5 cellular contexts compared by ENCODE assay signal in genomic region chr19:1206733-1207301, GRCh38. TPM values are rescaled to one million over a fixed set of nuclear protein-coding genes. Genes with fewer than 3 reads are reported as not detected.
A peak's percentile ranks its signal among the peaks of the same experiment; 100 is the strongest.
DNase-seq lines count a peak whose midpoint lies in the region; ATAC-seq and TF ChIP-seq lines count a peak whose summit lies in the region.

No MANE protein-coding gene starts in this region.

- H3K27me3 ChIP-seq in mammary epithelial cell (ENCODE audit: insufficient read depth, low read length) (no peaks in the 10 kb centered on the region), neural cell (ENCODE audit: insufficient read depth, low read depth, low read length) (no peaks in the 10 kb centered on the region)

- H3K4me2 ChIP-seq in mammary epithelial cell (ENCODE audit: insufficient read depth, low read depth, low read length) (peak overlapping the region; percentile 99), neural cell (ENCODE audit: low read length) (peak overlapping the region; percentile 68)

- BruUV-seq in mammary epithelial cell (replicated peaks; lab: Mats Ljungman, UMichigan) = TSS peak; percentile 28

- ATAC-seq in GM18517 (IDR thresholded peaks at IDR 0.05; ENCODE audit: unreplicated experiment) = no peak

- H3K79me2 ChIP-seq in mammary epithelial cell (ENCODE audit: insufficient read depth, low read length) (peaks cover 62% of the 10 kb centered on the region), neural cell (replicated peaks; ENCODE audit: insufficient read depth, low read length) (peaks cover 44% of the 10 kb centered on the region)

- no peaks in the 10 kb centered on the region for H4K20me1 ChIP-seq in mammary epithelial cell (ENCODE audit: insufficient read depth, low read length)
- H4K20me1 ChIP-seq in neural cell (ENCODE audit: insufficient read depth) = peaks cover 11% of the 10 kb centered on the region

- H3K9ac ChIP-seq in mammary epithelial cell (ENCODE audit: insufficient read depth, low read length) (peak overlapping the region; percentile 59), neural cell (ENCODE audit: low read length) (peak overlapping the region; percentile 74)

- TF ChIP-seq RAD21 in neural cell (conservative IDR thresholded peaks at IDR 0.05) = no peak

- H3K4me1 ChIP-seq in mammary epithelial cell (ENCODE audit: insufficient read depth, low read length) = peaks cover 37% of the 10 kb centered on the region

- TF ChIP-seq CTCF in mammary epithelial cell (conservative IDR thresholded peaks at IDR 0.05 in 1 of 2, IDR thresholded peaks at IDR 0.05 in 1 of 2; ENCODE audit: extremely low read depth in 1 of 2, insufficient read depth in 1 of 2, low read depth in 1 of 2, low read length in 2 of 2) = no peak
- no peak for TF ChIP-seq CTCF in neural cell (IDR thresholded peaks at IDR 0.05; ENCODE audit: poor library complexity, severe bottlenecking)

- no peaks in the 10 kb centered on the region for H3K36me3 ChIP-seq in mammary epithelial cell (ENCODE audit: insufficient read depth, low read length)
- no peaks in the 10 kb centered on the region for H3K36me3 ChIP-seq in neural cell (ENCODE audit: insufficient read depth, low read length)

- H2AFZ ChIP-seq in mammary epithelial cell (ENCODE audit: low read depth, low read length) = no peak overlapping the region
- H2AFZ ChIP-seq in neural cell (ENCODE audit: low read depth, low read length) = no peak overlapping the region

- dilution Hi-C loops in mammary epithelial cell (cut with HindIII; ENCODE audit: low sequenced_read_pairs) = no loop called here

- H3K9me3 ChIP-seq in mammary epithelial cell (replicated peaks; ENCODE audit: insufficient read depth, low read length) = no peaks in the 10 kb centered on the region
- no peaks in the 10 kb centered on the region for H3K9me3 ChIP-seq in neural cell (ENCODE audit: low read length)

- DNase-seq in NOMO-1 treated with dmso at 0.1 percent for 144 hours (lab: John Stamatoyannopoulos, UW; ENCODE audit: unreplicated experiment) (peak; percentile 38), mammary epithelial cell (no peak), OCI-M1 (lab: John Stamatoyannopoulos, UW) (no peak)

- in situ Hi-C loops in mammary epithelial cell (cut with MboI; ENCODE audit: low sequenced_read_pairs in 2 of 2) = no loop called here

- H3K4me3 ChIP-seq in mammary epithelial cell (replicated peaks in 1 of 3; ENCODE audit: insufficient read depth in 1 of 3, low read depth in 2 of 3, low read length in 3 of 3) (peak overlapping the region; percentile 85 to 91 (median 89)), neural cell (ENCODE audit: low read length) (peak overlapping the region; percentile 94)

- no peak for TF ChIP-seq EP300 in neural cell (conservative IDR thresholded peaks at IDR 0.05; ENCODE audit: poor library complexity, severe bottlenecking)

- 12% methylated on average over 11 of the region's 32 CpGs for WGBS in mammary epithelial cell (ENCODE audit: low coverage, missing lambda C conversion rate)

- H3F3A ChIP-seq in neural cell (ENCODE audit: insufficient read depth, low read length, poor library complexity, severe bottlenecking) = no peaks in the 10 kb centered on the region

- CTCF ChIA-PET in mammary epithelial cell (lab: Charles Lee; ENCODE audit: low non-redundant PET) = no interaction called here

- peak overlapping the region; percentile 56 for H3K27ac ChIP-seq in mammary epithelial cell (ENCODE audit: insufficient read depth, low read depth, low read length)
- no peak overlapping the region for H3K27ac ChIP-seq in neural cell (ENCODE audit: low read length)

- intact Hi-C loops in mammary epithelial cell (cut with micrococcal nuclease) = no loop called here

- H3K9me2 ChIP-seq in neural cell (ENCODE audit: insufficient read depth, low read length) = no peaks in the 10 kb centered on the region

TF ChIP-seq in neural cell, 6 proteins besides CTCF, POLR2A, EP300 and RAD21:
- no peak for TF ChIP-seq SMC3 (conservative IDR thresholded peaks at IDR 0.05; ENCODE audit: poor library complexity)
- TF ChIP-seq TAF1 (IDR thresholded peaks at IDR 0.05; ENCODE audit: low read depth) = no peak
- no peak for TF ChIP-seq REST (IDR thresholded peaks at IDR 0.05; ENCODE audit: borderline replicate concordance)

RNA-seq across cellular contexts. Expression of gene STK11, which starts 1.2 kb away (rescaled TPM):
- 10 to 100 TPM; 57.7 to 67.5 TPM for total RNA-seq in mammary epithelial cell
- polyA plus RNA-seq in mammary epithelial cell = 32.7 TPM
- polyA minus RNA-seq in mammary epithelial cell = 48.3 TPM
- polyA plus RNA-seq in neural cell = 51.6 and 62.5 TPM in 2 replicates
- polyA minus RNA-seq in neural cell = 50.6 and 54.8 TPM in 2 replicates

RNA-seq across cellular contexts. Expression of gene CBARP, which starts 31.0 kb away (rescaled TPM):
- 1 to 10 TPM; 5.8 to 7.3 TPM for total RNA-seq in mammary epithelial cell
- polyA plus RNA-seq in mammary epithelial cell (0.88 TPM), neural cell (18.2 and 24.5 TPM in 2 replicates)
- polyA minus RNA-seq in mammary epithelial cell (1.1 TPM), neural cell (16.6 and 21.7 TPM in 2 replicates)

RNA-seq across cellular contexts. Expression of gene SBNO2, which starts 32.7 kb away (rescaled TPM):
- 100 to 1,000 TPM in 1 of 2 donors, 10 to 100 TPM in 1; 37.0 to 108 TPM for total RNA-seq in mammary epithelial cell
- 22.5 TPM for polyA plus RNA-seq in mammary epithelial cell
- 34.4 TPM for polyA minus RNA-seq in mammary epithelial cell
- 4.8 and 5.2 TPM in 2 replicates for polyA plus RNA-seq in neural cell
- 6.1 and 6.9 TPM in 2 replicates for polyA minus RNA-seq in neural cell

RNA-seq across cellular contexts. Expression of gene ATP5F1D, which starts 34.7 kb away (rescaled TPM):
- 100 to 1,000 TPM in 1 of 2 donors, 10 to 100 TPM in 1; 12.3 to 198 TPM for total RNA-seq in mammary epithelial cell
- polyA plus RNA-seq in mammary epithelial cell (137 TPM), neural cell (22.8 and 47.8 TPM in 2 replicates)
- polyA minus RNA-seq in mammary epithelial cell (24.2 TPM), neural cell (9.0 and 13.3 TPM in 2 replicates)

RNA-seq across cellular contexts. Expression of gene MIDN, which starts 41.6 kb away (rescaled TPM):
- total RNA-seq in mammary epithelial cell = 10 to 100 TPM; 17.5 to 73.8 TPM
- 19.1 TPM for polyA plus RNA-seq in mammary epithelial cell
- 26.2 TPM for polyA minus RNA-seq in mammary epithelial cell
- 24.8 and 28.3 TPM in 2 replicates for polyA plus RNA-seq in neural cell
- 56.4 and 57.9 TPM in 2 replicates for polyA minus RNA-seq in neural cell

Comparison
In these comparisons a context has a peak if more than half of its experiments do, and no peak if none do; other contexts are left out.
1. RNA of gene CBARP, which starts 31.0 kb away (polyA plus RNA-seq): 18.2 to 24.5 TPM in neural cell; 0.88 TPM in mammary epithelial cell (single experiment); every median in the first group is over 10 times any median in the second.